ENCODE assay signal across 9 cellular contexts in the genomic region with DNA sequence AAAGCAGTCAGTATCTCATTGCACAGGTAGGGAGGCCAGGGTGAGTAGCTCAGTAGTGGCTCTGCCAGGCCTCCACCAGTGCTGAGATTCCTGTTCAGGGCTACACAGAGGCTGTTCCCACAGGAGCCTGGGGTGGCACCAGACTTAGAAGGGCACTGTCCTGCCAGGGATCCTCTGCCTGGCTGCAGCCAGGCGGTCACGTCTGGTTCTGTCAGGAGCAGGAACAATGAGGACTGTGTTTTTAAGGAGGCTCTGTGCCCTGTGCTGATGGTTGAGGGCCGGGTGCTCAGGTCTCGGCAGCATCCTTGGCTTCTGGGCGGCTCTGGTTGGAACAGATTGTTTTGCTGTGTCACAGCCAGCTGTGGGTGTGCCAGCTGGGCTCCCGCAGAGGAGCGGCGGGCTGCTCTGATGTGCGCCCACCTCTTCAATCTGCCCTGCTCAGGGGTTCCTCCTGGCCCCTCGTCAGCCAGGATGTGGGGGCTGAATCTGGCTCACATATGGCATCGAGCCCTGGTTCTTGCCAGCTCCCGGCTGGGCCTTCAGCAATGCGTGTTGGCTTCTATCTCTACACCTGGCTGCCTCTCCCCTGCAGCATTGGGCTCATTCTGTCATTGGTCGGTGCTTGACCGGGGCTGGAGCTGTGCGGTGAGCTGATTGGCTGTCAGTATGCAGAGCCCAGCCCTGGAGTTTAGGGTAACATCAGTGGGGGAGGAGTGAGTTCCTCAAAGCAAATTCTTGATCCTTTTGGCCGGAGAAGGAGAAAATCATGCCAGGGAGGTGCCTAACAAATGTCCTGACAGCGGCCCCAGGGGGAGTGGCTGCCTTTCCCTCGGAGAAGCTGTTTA. TPM values are rescaled to one million over a fixed set of nuclear protein-coding genes. Genes with fewer than 3 reads are reported as not detected.
A peak's percentile ranks its signal among the peaks of the same experiment; 100 is the strongest.
DNase-seq lines count a peak whose midpoint lies in the region; ATAC-seq and TF ChIP-seq lines count a peak whose summit lies in the region.
"Had no signal": no experiment of that assay in that cellular context is flagged by ENCODE, and none has a peak within 500 bp of the region (broad histone marks: within the 10 kb centered on the region; RNA-seq: fewer than 3 reads in every experiment).

No MANE protein-coding gene starts in this region.

- DNase-seq in AG08395 (ENCODE audit: low spot score) (peak; percentile 50), NCI-H2196 (lab: John Stamatoyannopoulos, UW; ENCODE audit: unreplicated experiment) (peak; percentile 69), mucosa of descending colon (no peak), EL (no peak), NK-92 (lab: John Stamatoyannopoulos, UW; ENCODE audit: unreplicated experiment) (no peak), GOT3 (lab: John Stamatoyannopoulos, UW) (no peak)
- no peak for DNase-seq in activated CD4-positive, alpha-beta T cell treated with anti-CD3 and anti-CD28 coated beads, Interleukin-2, amount 50 U/mL, for 1 hour
- DNase-seq: DMS79 had no signal

- ATAC-seq in esophagus mucosa (peak; percentile 91), mucosa of descending colon (peak; percentile 39)

- H3K4me1 ChIP-seq in mucosa of descending colon (ENCODE audit: low read depth), result no peaks in the 10 kb centered on the region

- intact Hi-C loops in mucosa of descending colon (cut with DNase I, micrococcal nuclease), result no loop called here

- H3K4me3 ChIP-seq in mucosa of descending colon, result no peak overlapping the region

- H3K36me3 ChIP-seq in mucosa of descending colon (ENCODE audit: low read depth), result no peaks in the 10 kb centered on the region

- TF ChIP-seq CTCF in mucosa of descending colon (IDR thresholded peaks at IDR 0.05), result no peak

- H3K9me3 ChIP-seq in mucosa of descending colon, result no peaks in the 10 kb centered on the region

RNA-seq across cellular contexts. Expression of a gene that starts 41.2 kb away (rescaled TPM):
- total RNA-seq in esophagus mucosa, result 1.2 TPM
- 100 to 1,000 TPM in 1 of 3 donors, 1 to 10 TPM in 2; 6.3 to 204 (median 9.5) TPM for total RNA-seq in mucosa of descending colon

Comparison
In these comparisons a context has a peak if more than half of its experiments do, and no peak if none do; other contexts are left out.
1. DNase-seq: peak in AG08395 (single experiment) and NCI-H2196 (single experiment); none in mucosa of descending colon (0 of 3), EL (single experiment), NK-92 (single experiment), GOT3 (single experiment) and activated CD4-positive, alpha-beta T cell treated with anti-CD3 and anti-CD28 coated beads, Interleukin-2, amount 50 U/mL, for 1 hour (single experiment).